8 cellular contexts compared by ENCODE assay signal in genomic region chr10:95183132-95183450, GRCh38. TPM values are rescaled to one million over a fixed set of nuclear protein-coding genes. Genes with fewer than 3 reads are reported as not detected.
A peak's percentile ranks its signal among the peaks of the same experiment; 100 is the strongest.
DNase-seq lines count a peak whose midpoint lies in the region; ATAC-seq and TF ChIP-seq lines count a peak whose summit lies in the region.

No MANE protein-coding gene starts in this region.

- H3K4me1 Mint-ChIP-seq in HFFc6 (ENCODE audit: low read depth) = peaks cover 20% of the 10 kb centered on the region
- peaks cover 6% of the 10 kb centered on the region for H3K4me1 Mint-ChIP-seq in activated T-helper 2 cell treated with anti-CD3 and anti-CD28 coated beads, Interferon-gamma antibody, Interleukin-2, Interleukin-4, amounts not matched to agents 10 μg/mL and 5 μg/mL and 100 μg/mL, durations not matched to agents 14 hours and 24 hours and 36 hours (ENCODE audit: low read depth)

- H3K27me3 ChIP-seq in BJ (ENCODE audit: control insufficient read depth, insufficient read depth, low read length) (no peaks in the 10 kb centered on the region), left lung (peaks cover 0 to 7% of the 10 kb centered on the region in 2 donors)

- H3K9me3 Mint-ChIP-seq in HFFc6 = no peaks in the 10 kb centered on the region
- no peaks in the 10 kb centered on the region for H3K9me3 Mint-ChIP-seq in activated T-helper 2 cell treated with anti-CD3 and anti-CD28 coated beads, Interferon-gamma antibody, Interleukin-2, Interleukin-4, amounts not matched to agents 10 μg/mL and 5 μg/mL and 100 μg/mL, durations not matched to agents 14 hours and 24 hours and 36 hours

- DNase-seq in BJ (ENCODE audit: low read depth) (no peak), HFFc6 (no peak), left lung (no peak), putamen (ENCODE audit: low spot score) (no peak)
- DNase-seq in activated T-helper 2 cell treated with anti-CD3 and anti-CD28 coated beads, Interferon-gamma antibody, Interleukin-2, Interleukin-4, amounts not matched to agents 10 μg/mL and 5 μg/mL and 100 μg/mL, durations not matched to agents 14 hours and 24 hours and 36 hours (ENCODE audit: low spot score) = no peak
- no peak for DNase-seq in effector CD4-positive, alpha-beta T cell
- no peak for DNase-seq in stimulated activated CD4-positive, alpha-beta T cell treated with anti-CD3 and anti-CD28 coated beads, Interleukin-4, amount 100 ng/mL, for 4 hours

- WGBS in urinary bladder = 7% methylated on average over 8 of the region's 8 CpGs

- intact Hi-C loops in activated T-helper 2 cell treated with anti-CD3 and anti-CD28 coated beads, Interferon-gamma antibody, Interleukin-2, Interleukin-4, amounts not matched to agents 10 μg/mL and 5 μg/mL and 100 μg/mL, durations not matched to agents 14 hours and 24 hours and 36 hours (cut with micrococcal nuclease) = loop anchor here (1.0 to 5.0 kb wide), 5 partner anchors 51 to 180 kb away; partner anchors contain the start of gene PDLIM1
- intact Hi-C loops in left lung (cut with DNase I) = no loop called here

- H3K27me3 Mint-ChIP-seq in HFFc6 (ENCODE audit: insufficient read depth) = peaks cover 15% of the 10 kb centered on the region
- peaks cover 41% of the 10 kb centered on the region for H3K27me3 Mint-ChIP-seq in activated T-helper 2 cell treated with anti-CD3 and anti-CD28 coated beads, Interferon-gamma antibody, Interleukin-2, Interleukin-4, amounts not matched to agents 10 μg/mL and 5 μg/mL and 100 μg/mL, durations not matched to agents 14 hours and 24 hours and 36 hours (ENCODE audit: low read depth)

- no peak for ATAC-seq in left lung

- no peaks in the 10 kb centered on the region for H3K9me3 ChIP-seq in left lung

- H3K36me3 ChIP-seq in BJ (ENCODE audit: control insufficient read depth, insufficient read depth, low read length) (no peaks in the 10 kb centered on the region), left lung (no peaks in the 10 kb centered on the region), urinary bladder (ENCODE audit: insufficient read depth) (no peaks in the 10 kb centered on the region)

- POLR2A ChIA-PET in BJ (lab: Charles Lee) = no interaction called here

- H3K4me3 Mint-ChIP-seq in HFFc6 = peak overlapping the region; percentile 76
- peak overlapping the region; percentile 66 for H3K4me3 Mint-ChIP-seq in activated T-helper 2 cell treated with anti-CD3 and anti-CD28 coated beads, Interferon-gamma antibody, Interleukin-2, Interleukin-4, amounts not matched to agents 10 μg/mL and 5 μg/mL and 100 μg/mL, durations not matched to agents 14 hours and 24 hours and 36 hours (ENCODE audit: low read depth)

- H3K4me1 ChIP-seq in left lung (peaks cover 0 to 20% of the 10 kb centered on the region in 2 donors), urinary bladder (ENCODE audit: insufficient read depth) (no peaks in the 10 kb centered on the region)

- no peak overlapping the region for H3K27ac Mint-ChIP-seq in HFFc6
- no peak overlapping the region for H3K27ac Mint-ChIP-seq in activated T-helper 2 cell treated with anti-CD3 and anti-CD28 coated beads, Interferon-gamma antibody, Interleukin-2, Interleukin-4, amounts not matched to agents 10 μg/mL and 5 μg/mL and 100 μg/mL, durations not matched to agents 14 hours and 24 hours and 36 hours

- CTCF ChIA-PET in BJ (lab: Yijun Ruan, JAX) = interaction anchor here (1.0 to 2.8 kb wide), 10 partner anchors 10 to 183 kb away, joined by 3 to 15 read pairs (median 6); no protein-coding TSS in a partner anchor

- H3K36me3 Mint-ChIP-seq in HFFc6 (ENCODE audit: low read depth) = no peaks in the 10 kb centered on the region
- H3K36me3 Mint-ChIP-seq in activated T-helper 2 cell treated with anti-CD3 and anti-CD28 coated beads, Interferon-gamma antibody, Interleukin-2, Interleukin-4, amounts not matched to agents 10 μg/mL and 5 μg/mL and 100 μg/mL, durations not matched to agents 14 hours and 24 hours and 36 hours (ENCODE audit: low read depth) = no peaks in the 10 kb centered on the region

- TF ChIP-seq CTCF in BJ (IDR thresholded peaks at IDR 0.05; ENCODE audit: insufficient read depth, low read depth, low read length) (no peak), HFFc6 (IDR thresholded peaks at IDR 0.05) (no peak), left lung (IDR thresholded peaks at IDR 0.05) (no peak)

- peak overlapping the region; percentile 52 for H3K4me3 ChIP-seq in BJ (ENCODE audit: low read depth, low read length)
- peak overlapping the region; percentile 52 to 58 for H3K4me3 ChIP-seq in left lung
- peak overlapping the region; percentile 74 for H3K4me3 ChIP-seq in urinary bladder (ENCODE audit: low read depth, low read length)

- H3K27ac ChIP-seq in left lung (peak overlapping the region; percentile 85 to 87), urinary bladder (ENCODE audit: low read depth) (peak overlapping the region; percentile 74)

RNA-seq across cellular contexts. Expression of gene ACSM6, which starts 10.9 kb away (rescaled TPM):
- not detected in 2 replicates for polyA plus RNA-seq in BJ (2011; rRNA removed)
- not detected in 2 replicates for polyA minus RNA-seq in BJ (2011; rRNA and poly(A)+ RNA removed)
- not detected for total RNA-seq in HFFc6 (2021; fragmentation: NEBNext Ultra II Directional; extraction: Animal tissue kit (Norgen Biotek cat#: 25700))
- total RNA-seq in activated T-helper 2 cell treated with anti-CD3 and anti-CD28 coated beads, Interferon-gamma antibody, Interleukin-2, Interleukin-4, amounts not matched to agents 10 μg/mL and 5 μg/mL and 100 μg/mL, durations not matched to agents 14 hours and 24 hours and 36 hours = not detected in 2 replicates
- total RNA-seq in left lung = not detected
- 0.48 TPM for total RNA-seq in urinary bladder
- 0.42 TPM for polyA plus RNA-seq in urinary bladder
